8 cellular contexts compared by ENCODE assay signal in the genomic region with DNA sequence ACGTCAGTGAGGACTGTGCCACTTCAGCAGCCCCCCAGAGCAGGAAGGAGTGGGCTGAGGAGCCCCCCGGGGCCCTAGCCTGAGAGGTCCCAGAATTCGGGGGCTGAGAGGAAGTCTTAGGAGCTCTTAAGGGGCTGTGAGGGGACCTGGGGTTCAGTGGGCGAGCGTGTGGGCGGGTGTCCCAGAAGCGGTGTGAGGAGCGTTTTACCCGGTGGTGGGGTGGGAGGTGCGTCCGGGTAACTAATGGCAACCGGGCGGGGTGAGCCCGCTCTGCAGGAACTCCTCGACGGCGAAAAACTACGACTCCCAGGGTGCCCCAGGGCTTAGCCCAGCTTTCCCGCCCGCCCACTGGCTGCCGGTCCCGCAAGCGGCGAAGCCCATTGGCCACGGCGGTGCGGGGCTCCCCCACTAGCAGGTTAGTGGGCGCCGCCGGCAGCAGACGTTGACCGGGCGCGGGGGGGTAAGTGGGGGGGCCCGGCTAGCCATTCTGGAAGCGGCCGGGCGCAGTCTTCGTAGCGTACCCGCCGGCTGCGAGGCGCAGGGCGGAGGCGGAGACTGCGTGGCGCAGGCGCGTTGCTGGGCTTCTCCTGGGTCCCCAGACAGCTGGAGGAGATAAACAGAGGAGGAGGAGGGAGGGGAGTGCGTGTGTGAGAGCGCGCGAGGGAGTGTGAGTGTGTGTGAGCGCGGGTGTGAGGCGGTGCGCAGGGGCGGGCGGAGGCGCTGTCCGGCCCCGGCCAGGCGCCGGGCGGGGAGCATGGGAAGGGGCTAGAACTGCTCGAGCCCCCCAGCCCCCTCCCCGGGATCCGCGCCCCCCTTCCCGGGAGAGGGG.
DNase-seq lines count a peak whose midpoint lies in the region; ATAC-seq and TF ChIP-seq lines count a peak whose summit lies in the region.

Gene WDTC1 (plus strand): TSS at position 579 of the 829 bp plus-strand sequence. CDS start 26,423 bp downstream, outside the sequence.

- ATAC-seq in GM19025 (IDR thresholded peaks at IDR 0.05; ENCODE audit: low read depth, unreplicated experiment) (peak; percentile 92), HG03342 (IDR thresholded peaks at IDR 0.05; ENCODE audit: unreplicated experiment) (peak; percentile 90)
- ATAC-seq in central memory CD8-positive, alpha-beta T cell (replicated peaks; ENCODE audit: extremely low read depth, poor library complexity, severe bottlenecking): peak; percentile 92

- peaks cover 43% of the 10 kb centered on the region for H3K4me1 Mint-ChIP-seq in central memory CD8-positive, alpha-beta T cell

- peaks cover 24% of the 10 kb centered on the region for H3K36me3 Mint-ChIP-seq in central memory CD8-positive, alpha-beta T cell (ENCODE audit: insufficient read depth)

- H3K4me3 ChIP-seq in AG09309 (ENCODE audit: control insufficient read depth, low read depth, low read length): peak within 1 kb of the TSS; percentile 62

- H3K27ac Mint-ChIP-seq in central memory CD8-positive, alpha-beta T cell (ENCODE audit: low read depth): peak within 1 kb of the TSS; percentile 97

- H3K27me3 Mint-ChIP-seq in central memory CD8-positive, alpha-beta T cell: no peaks in the 10 kb centered on the region

- TF ChIP-seq CTCF in AG09309 (IDR thresholded peaks at IDR 0.05; ENCODE audit: control insufficient read depth, insufficient read depth, low read depth, low read length, missing control alignments): no peak

- DNase-seq in AG09309 (ENCODE audit: low read depth): peak; percentile 76
- DNase-seq in NCI-H446 (lab: John Stamatoyannopoulos, UW): peak; percentile 87 to 98
- peak; percentile 96 for DNase-seq in activated CD4-positive, CD25-positive, alpha-beta regulatory T cell treated with anti-CD3 and anti-CD28 coated beads, Interleukin-2, amount 50 U/mL, for 16 hours (ENCODE audit: low read depth, low spot score)
- peak; percentile 94 to 98 for DNase-seq in central memory CD8-positive, alpha-beta T cell (ENCODE audit: low spot score in 2 of 2)
- peak; percentile 97 for DNase-seq in inferior parietal cortex (ENCODE audit: extremely low spot score)
- DNase-seq in stimulated activated CD4-positive, alpha-beta T cell treated with anti-CD3 and anti-CD28 coated beads, Interleukin-12 subunit alpha, Interleukin-12 subunit beta, amount 100 ng/mL, for 24 hours (ENCODE audit: low read depth in 2 of 2): peak; percentile 94 to 97

- no peaks in the 10 kb centered on the region for H3K9me3 Mint-ChIP-seq in central memory CD8-positive, alpha-beta T cell

- H3K4me3 Mint-ChIP-seq in central memory CD8-positive, alpha-beta T cell: peak within 1 kb of the TSS; percentile 91

Comparison
In these comparisons a context has a peak if more than half of its experiments do, and no peak if none do; other contexts are left out.
1. Peak in every context shown above with its lines: DNase-seq, ATAC-seq and H3K4me3 ChIP-seq.